Comparison of ENCODE assay signal across 22 cellular contexts in the genomic region with DNA sequence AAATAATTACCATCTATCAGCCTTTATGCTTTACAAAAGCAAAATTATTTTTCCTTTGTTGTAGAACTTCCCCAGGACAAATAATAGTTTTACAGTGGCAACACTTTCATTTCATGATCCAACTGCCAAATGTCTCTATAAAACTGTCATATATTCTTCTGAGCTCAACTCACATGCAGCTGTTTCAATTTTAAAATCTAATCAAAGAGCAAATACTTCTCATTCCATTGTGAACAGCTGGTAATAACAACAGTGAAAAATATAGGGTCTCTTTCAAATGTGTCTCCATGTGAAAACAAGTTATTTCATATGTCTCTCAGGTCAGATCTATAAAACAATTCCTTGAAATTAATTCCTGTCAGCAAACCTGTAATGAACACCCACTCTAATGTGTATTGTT.
"Had no signal": no experiment of that assay in that cellular context is flagged by ENCODE, and none has a peak within 500 bp of the region (broad histone marks: within the 10 kb centered on the region; RNA-seq: fewer than 3 reads in every experiment).

No MANE protein-coding gene starts in this region.

- H3K27me3 ChIP-seq: thyroid gland, upper lobe of right lung had no signal

- H3K27me3 Mint-ChIP-seq: activated CD4-positive, alpha-beta memory T cell treated with anti-CD3 and anti-CD28 coated beads, Interleukin-2, amount 10 ng/mL, durations not matched to agents 7 days and 5 days; activated CD4-positive, alpha-beta T cell treated with anti-CD3 and anti-CD28 coated beads, Interleukin-2, amount 10 ng/mL, durations not matched to agents 24 days and 14 days had no signal

- H3K36me3 Mint-ChIP-seq: brain had no signal

- H3K36me3 ChIP-seq: left ventricle myocardium inferior, thyroid gland, upper lobe of right lung had no signal

- H3K4me1 Mint-ChIP-seq: activated CD4-positive, alpha-beta memory T cell treated with anti-CD3 and anti-CD28 coated beads, Interleukin-2, amount 10 ng/mL, durations not matched to agents 7 days and 5 days; activated CD4-positive, alpha-beta T cell treated with anti-CD3 and anti-CD28 coated beads, Interleukin-2, amount 10 ng/mL, durations not matched to agents 24 days and 14 days; neural crest cell had no signal

- H3K4me3 ChIP-seq: left ventricle myocardium inferior, thyroid gland, upper lobe of right lung had no signal

- H3K27ac Mint-ChIP-seq: activated CD4-positive, alpha-beta memory T cell treated with anti-CD3 and anti-CD28 coated beads, Interleukin-2, amount 10 ng/mL, durations not matched to agents 7 days and 5 days; activated CD4-positive, alpha-beta T cell treated with anti-CD3 and anti-CD28 coated beads, Interleukin-2, amount 10 ng/mL, durations not matched to agents 24 days and 14 days; activated naive CD4-positive, alpha-beta T cell treated with anti-CD3 and anti-CD28 coated beads for 36 hours; activated T-cell treated with anti-CD3 and anti-CD28 coated beads, Interleukin-2, amount 50 U/mL, for 72 hours; brain; dendritic cell treated with granulocyte-macrophage colony-stimulating factor and Interleukin-4, amounts not matched to agents 40 ng/mL and 50 ng/mL, for 4 days had no signal

- H3K9me3 Mint-ChIP-seq: activated CD4-positive, alpha-beta memory T cell treated with anti-CD3 and anti-CD28 coated beads, Interleukin-2, amount 10 ng/mL, durations not matched to agents 7 days and 5 days; activated CD4-positive, alpha-beta T cell treated with anti-CD3 and anti-CD28 coated beads, Interleukin-2, amount 10 ng/mL, durations not matched to agents 24 days and 14 days; activated naive CD4-positive, alpha-beta T cell treated with anti-CD3 and anti-CD28 coated beads for 36 hours; dendritic cell treated with granulocyte-macrophage colony-stimulating factor and Interleukin-4, amounts not matched to agents 40 ng/mL and 50 ng/mL, for 4 days; neural crest cell had no signal

- H3K9me3 ChIP-seq: left ventricle myocardium inferior, thyroid gland, upper lobe of right lung had no signal

- H3K4me1 ChIP-seq: thyroid gland, upper lobe of right lung had no signal

- H3K27ac ChIP-seq: left ventricle myocardium inferior, thyroid gland, upper lobe of right lung, VCaP had no signal

- DNase-seq: activated CD4-positive, alpha-beta memory T cell treated with anti-CD3 and anti-CD28 coated beads, Interleukin-2, amount 10 ng/mL, durations not matched to agents 7 days and 5 days; activated CD4-positive, alpha-beta T cell treated with anti-CD3 and anti-CD28 coated beads, Interleukin-2, amount 10 ng/mL, durations not matched to agents 24 days and 14 days; activated effector memory CD4-positive, alpha-beta T cell treated with Interleukin-2 at 50 U/mL for 16 hours; activated naive CD4-positive, alpha-beta T cell treated with anti-CD3 and anti-CD28 coated beads for 36 hours; activated T-cell treated with anti-CD3 and anti-CD28 coated beads, Interleukin-2, amount 50 U/mL, for 72 hours; anterior cingulate cortex; effector CD4-positive, alpha-beta T cell; erythroblast; hippocampal formation; kidney glomerular epithelial cell; left ventricle myocardium inferior; midbrain; occipital lobe; posterior cingulate gyrus; stimulated activated CD4-positive, alpha-beta T cell treated with anti-CD3 and anti-CD28 coated beads, Interleukin-4, amount 100 ng/mL, for 1 hour; stimulated activated naive CD8-positive, alpha-beta T cell treated with anti-CD3 and anti-CD28 coated beads, Interleukin-15, Interleukin-2, amounts not matched to agents 100 U/mL and 50 U/mL, for 24 hours; thyroid gland; upper lobe of right lung had no signal

- H3K4me3 Mint-ChIP-seq: activated CD4-positive, alpha-beta memory T cell treated with anti-CD3 and anti-CD28 coated beads, Interleukin-2, amount 10 ng/mL, durations not matched to agents 7 days and 5 days; activated CD4-positive, alpha-beta T cell treated with anti-CD3 and anti-CD28 coated beads, Interleukin-2, amount 10 ng/mL, durations not matched to agents 24 days and 14 days; activated naive CD4-positive, alpha-beta T cell treated with anti-CD3 and anti-CD28 coated beads for 36 hours; activated T-cell treated with anti-CD3 and anti-CD28 coated beads, Interleukin-2, amount 50 U/mL, for 72 hours; brain; dendritic cell treated with granulocyte-macrophage colony-stimulating factor and Interleukin-4, amounts not matched to agents 40 ng/mL and 50 ng/mL, for 4 days; neural crest cell had no signal
